Comparison of ENCODE assay signal across 19 cellular contexts in genomic region chr10:126161691-126162090, GRCh38.
DNase-seq lines count a peak whose midpoint lies in the region; TF ChIP-seq lines count a peak whose summit lies in the region.
"Had no signal": no experiment of that assay in that cellular context is flagged by ENCODE, and none has a peak within 500 bp of the region (broad histone marks: within the 10 kb centered on the region; RNA-seq: fewer than 3 reads in every experiment).

No MANE protein-coding gene starts in this region.

- H3K36me3 Mint-ChIP-seq in glutamatergic neuron (ENCODE audit: unreplicated experiment), result peaks cover 15% of the 10 kb centered on the region
- H3K36me3 Mint-ChIP-seq in neural crest cell (ENCODE audit: low read depth), result peaks cover 9% of the 10 kb centered on the region
- no peaks in the 10 kb centered on the region for H3K36me3 Mint-ChIP-seq in activated T-cell treated with anti-CD3 and anti-CD28 coated beads, Interleukin-2, amount 50 U/mL, for 24 hours (ENCODE audit: low read depth)
- H3K36me3 Mint-ChIP-seq: CD14-positive monocyte; CD4-positive, alpha-beta memory T cell; CD4-positive, CD25-positive, alpha-beta regulatory T cell; CD8-positive, alpha-beta memory T cell had no signal

- H3K4me1 Mint-ChIP-seq in glutamatergic neuron (ENCODE audit: low read depth, unreplicated experiment) (peaks cover 28% of the 10 kb centered on the region), neural crest cell (peaks cover 69% of the 10 kb centered on the region)
- no peaks in the 10 kb centered on the region for H3K4me1 Mint-ChIP-seq in activated T-cell treated with anti-CD3 and anti-CD28 coated beads, Interleukin-2, amount 50 U/mL, for 24 hours (ENCODE audit: low read depth)
- H3K4me1 Mint-ChIP-seq: CD8-positive, alpha-beta memory T cell had no signal

- H3K27ac Mint-ChIP-seq in glutamatergic neuron (ENCODE audit: unreplicated experiment) (peak overlapping the region; percentile 97), neural crest cell (ENCODE audit: unreplicated experiment) (peak overlapping the region; percentile 9)
- H3K27ac Mint-ChIP-seq in activated T-cell treated with anti-CD3 and anti-CD28 coated beads, Interleukin-2, amount 50 U/mL, for 24 hours, result no peak overlapping the region
- H3K27ac Mint-ChIP-seq: CD14-positive monocyte; CD4-positive, CD25-positive, alpha-beta regulatory T cell; CD8-positive, alpha-beta memory T cell had no signal

- H3K4me3 Mint-ChIP-seq in glutamatergic neuron (ENCODE audit: unreplicated experiment), result peak overlapping the region; percentile 64
- H3K4me3 Mint-ChIP-seq in neural crest cell, result peak overlapping the region; percentile 54
- no peak overlapping the region for H3K4me3 Mint-ChIP-seq in activated T-cell treated with anti-CD3 and anti-CD28 coated beads, Interleukin-2, amount 50 U/mL, for 24 hours
- H3K4me3 Mint-ChIP-seq: CD4-positive, alpha-beta memory T cell; CD4-positive, CD25-positive, alpha-beta regulatory T cell; CD8-positive, alpha-beta memory T cell had no signal

- H3K9me3 Mint-ChIP-seq in glutamatergic neuron (ENCODE audit: unreplicated experiment), result peaks cover 13% of the 10 kb centered on the region
- H3K9me3 Mint-ChIP-seq in neural crest cell, result no peaks in the 10 kb centered on the region
- no peaks in the 10 kb centered on the region for H3K9me3 Mint-ChIP-seq in activated T-cell treated with anti-CD3 and anti-CD28 coated beads, Interleukin-2, amount 50 U/mL, for 24 hours

- DNase-seq in NCI-H2029 (lab: John Stamatoyannopoulos, UW), result peak; percentile 37
- no peak for DNase-seq in NCI-H2029 treated with DMSO at 0.1 percent for 48 hours (lab: John Stamatoyannopoulos, UW)
- no peak for DNase-seq in glutamatergic neuron
- no peak for DNase-seq in neural crest cell (ENCODE audit: low read depth, low spot score)
- DNase-seq in activated T-cell treated with anti-CD3 and anti-CD28 coated beads, Interleukin-2, amount 50 U/mL, for 24 hours, result no peak
- DNase-seq in SIG-M5 (lab: John Stamatoyannopoulos, UW), result no peak
- DNase-seq: 8988T; BE2C; C1 segment of cervical spinal cord; CD4-positive, alpha-beta memory T cell; CD4-positive, CD25-positive, alpha-beta regulatory T cell; CD8-positive, alpha-beta memory T cell; COR-L47; DMS 273 treated with DMSO at 0.1 percent for 48 hours; DMS153; DMS79; DND-41; GDM1 had no signal

- TF ChIP-seq CTCF in glutamatergic neuron (IDR thresholded peaks at IDR 0.05; ENCODE audit: partially characterized antibody, unreplicated experiment) (no peak), neural crest cell (conservative IDR thresholded peaks at IDR 0.05) (no peak)

- H3K27me3 Mint-ChIP-seq in glutamatergic neuron (ENCODE audit: unreplicated experiment) (peaks cover 18% of the 10 kb centered on the region), neural crest cell (ENCODE audit: low read depth) (no peaks in the 10 kb centered on the region)
- peaks cover 2% of the 10 kb centered on the region for H3K27me3 Mint-ChIP-seq in activated T-cell treated with anti-CD3 and anti-CD28 coated beads, Interleukin-2, amount 50 U/mL, for 24 hours
- H3K27me3 Mint-ChIP-seq: CD4-positive, alpha-beta memory T cell had no signal
